Comparison of ENCODE assay signal across 22 cellular contexts in the genomic region with DNA sequence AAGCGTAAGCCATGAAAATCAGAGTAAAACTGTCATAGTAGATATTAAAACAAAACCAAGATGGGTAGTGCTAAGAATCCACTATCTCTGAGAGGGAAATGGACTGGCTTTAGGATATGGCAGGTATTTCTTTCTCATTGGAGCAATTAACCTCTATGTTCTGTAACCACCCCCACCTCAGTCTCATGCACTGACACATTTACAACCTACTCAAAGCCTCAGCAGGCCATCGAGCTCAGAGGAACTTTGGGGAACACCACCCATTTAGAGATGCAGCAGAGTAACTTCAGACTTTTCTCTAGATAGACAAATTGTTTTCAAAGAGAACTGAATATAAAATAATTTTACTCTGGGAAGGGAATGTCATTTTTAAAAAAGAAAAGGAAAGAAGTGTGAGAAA.
A peak's percentile ranks its signal among the peaks of the same experiment; 100 is the strongest.
DNase-seq lines count a peak whose midpoint lies in the region; ATAC-seq, FAIRE-seq and TF ChIP-seq lines count a peak whose summit lies in the region.
"Had no signal": no experiment of that assay in that cellular context is flagged by ENCODE, and none has a peak within 500 bp of the region (broad histone marks: within the 10 kb centered on the region; RNA-seq: fewer than 3 reads in every experiment).

No MANE protein-coding gene starts in this region.

- no peak for TF ChIP-seq RAD21 in H1 (IDR thresholded peaks at IDR 0.05 in 1 of 2, conservative IDR thresholded peaks at IDR 0.05 in 1 of 2; ENCODE audit: low read depth in 2 of 2, low read length in 2 of 2)

- in situ Hi-C loops in ACHN (cut with HindIII; ENCODE audit: low pct_ligation_motif_present, low pct_unique_long_range_greater_than_20kb, low sequenced_read_pairs) = no loop called here

- H4K91ac ChIP-seq in H1 (replicated peaks; ENCODE audit: insufficient read length, low read length) (no peak overlapping the region), neuronal stem cell (ENCODE audit: low read depth, low read length, poor library complexity) (no peak overlapping the region)

- H2BK12ac ChIP-seq in H1 (ENCODE audit: low read depth, low read length) (no peak overlapping the region), neuronal stem cell (ENCODE audit: low read length) (no peak overlapping the region)

- H3K79me1 ChIP-seq in H1 (ENCODE audit: low read depth, low read length) (no peaks in the 10 kb centered on the region), neuronal stem cell (ENCODE audit: low read depth, low read length) (no peaks in the 10 kb centered on the region)

- H3K56ac ChIP-seq in H1 (replicated peaks; ENCODE audit: insufficient read length, low read depth, low read length) = no peak overlapping the region

- H4K20me1 ChIP-seq in Loucy (ENCODE audit: insufficient read depth, low read length, poor library complexity, severe bottlenecking) (no peaks in the 10 kb centered on the region), H1 (replicated peaks in 1 of 2; ENCODE audit: control insufficient read depth in 1 of 2, insufficient read depth in 2 of 2, low read length in 2 of 2) (no peaks in the 10 kb centered on the region)

- H3K27ac ChIP-seq in H1 (ENCODE audit: low read depth, low read length) (no peak overlapping the region), neuronal stem cell (replicated peaks; ENCODE audit: low read length) (no peak overlapping the region)
- H3K27ac ChIP-seq: A549, GM23248 had no signal

- no peaks in the 10 kb centered on the region for H3K79me2 ChIP-seq in Loucy (ENCODE audit: insufficient read depth, low read length)
- no peaks in the 10 kb centered on the region for H3K79me2 ChIP-seq in H1 (ENCODE audit: control insufficient read depth in 1 of 2, insufficient read depth in 2 of 2, low read length in 2 of 2)

- no peak overlapping the region for H3K4me2 ChIP-seq in Loucy (ENCODE audit: low read depth, low read length, poor library complexity, severe bottlenecking)
- H3K4me2 ChIP-seq in H1 (ENCODE audit: insufficient read depth in 1 of 2, low read depth in 2 of 2, low read length in 2 of 2) = 0 out of 4 replicates have a peak overlapping the region, but pooled peaks of 1 of the 2 experiments have one; percentile 31
- no peak overlapping the region for H3K4me2 ChIP-seq in neuronal stem cell (ENCODE audit: insufficient read depth, low read length, poor library complexity, severe bottlenecking)
- H3K4me2 ChIP-seq: A549 had no signal

- H3K9ac ChIP-seq in Loucy (ENCODE audit: low read depth, low read length, poor library complexity, severe bottlenecking) = no peak overlapping the region
- H3K9ac ChIP-seq in H1 (replicated peaks in 1 of 4; ENCODE audit: extremely low read depth in 1 of 4, low read depth in 3 of 4, low read length in 3 of 4) = no peak overlapping the region
- H3K9ac ChIP-seq in neuronal stem cell (ENCODE audit: low read depth, low read length, poor library complexity) = no peak overlapping the region
- H3K9ac ChIP-seq: GM23248 had no signal

- no peaks in the 10 kb centered on the region for H3K27me3 ChIP-seq in Loucy (ENCODE audit: insufficient read depth, low read length, poor library complexity, severe bottlenecking)
- H3K27me3 ChIP-seq in H1 (replicated peaks in 1 of 4; ENCODE audit: control insufficient read depth in 3 of 4, extremely low read depth in 1 of 4, insufficient read depth in 3 of 4, low read length in 3 of 4) = no peaks in the 10 kb centered on the region
- H3K27me3 ChIP-seq in neuronal stem cell (ENCODE audit: control insufficient read depth in 3 of 3, insufficient read depth in 3 of 3, low read depth in 1 of 3, low read length in 3 of 3) = no peaks in the 10 kb centered on the region

- ATAC-seq in HG03457 (IDR thresholded peaks at IDR 0.05; ENCODE audit: unreplicated experiment) = no peak
- no peak for ATAC-seq in stimulated activated memory B cell treated with anti-CD40 and anti-IgM and Interleukin-4, amounts not matched to agents 10 μg/mL and 1 μg/mL and 100 μg/mL, for 72 hours
- ATAC-seq: A549, GM12878 had no signal

- H3K36me3 ChIP-seq in Loucy (ENCODE audit: insufficient read depth, low read length) = no peaks in the 10 kb centered on the region
- H3K36me3 ChIP-seq in H1 (ENCODE audit: control insufficient read depth in 2 of 4, insufficient read depth in 4 of 4, low read length in 3 of 4) = no peaks in the 10 kb centered on the region
- no peaks in the 10 kb centered on the region for H3K36me3 ChIP-seq in neuronal stem cell (replicated peaks in 1 of 2; ENCODE audit: control insufficient read depth in 2 of 2, insufficient read depth in 2 of 2, low read length in 2 of 2)
- H3K36me3 ChIP-seq: HAP-1 had no signal

- H3K36me3 Mint-ChIP-seq in stimulated activated memory B cell treated with anti-CD40 and anti-IgM and Interleukin-4, amounts not matched to agents 10 μg/mL and 1 μg/mL and 100 μg/mL, for 72 hours = no peaks in the 10 kb centered on the region
- H3K36me3 Mint-ChIP-seq: CD4-positive, alpha-beta memory T cell had no signal

- no peak overlapping the region for H4K5ac ChIP-seq in H1 (ENCODE audit: insufficient read length, low read depth, low read length)

- H2BK5ac ChIP-seq in H1 (ENCODE audit: low read depth, low read length) (no peak overlapping the region), neuronal stem cell (ENCODE audit: low read length) (no peak overlapping the region)

- no peaks in the 10 kb centered on the region for H3K9me3 Mint-ChIP-seq in stimulated activated memory B cell treated with anti-CD40 and anti-IgM and Interleukin-4, amounts not matched to agents 10 μg/mL and 1 μg/mL and 100 μg/mL, for 72 hours

- POLR2A ChIA-PET in H1 (lab: Charles Lee; ENCODE audit: partially characterized antibody) = no interaction called here

- H3K4me3 ChIP-seq in Loucy (ENCODE audit: low read length, poor library complexity, severe bottlenecking) (no peak overlapping the region), H1 (ENCODE audit: extremely low read depth in 1 of 4, insufficient read depth in 2 of 4, low read depth in 3 of 4, low read length in 4 of 4) (no peak overlapping the region), neuronal stem cell (ENCODE audit: low read length in 2 of 2) (no peak overlapping the region)
- H3K4me3 ChIP-seq: A549, GM12878, GM23248, HAP-1 had no signal

- H3K9me2 ChIP-seq in Loucy (replicated peaks; ENCODE audit: low read depth, low read length) = no peaks in the 10 kb centered on the region

- H2BK15ac ChIP-seq in H1 (ENCODE audit: low read length) = no peak overlapping the region
- no peak overlapping the region for H2BK15ac ChIP-seq in neuronal stem cell (ENCODE audit: low read length)

- H3K23ac ChIP-seq in H1 (ENCODE audit: insufficient read length) = no peak overlapping the region
- H3K23ac ChIP-seq in neuronal stem cell (ENCODE audit: low read depth, low read length, poor library complexity) = no peak overlapping the region

- H3K4ac ChIP-seq in H1 (replicated peaks; ENCODE audit: insufficient read length, low read depth, low read length) (no peak overlapping the region), neuronal stem cell (ENCODE audit: low read length) (no peak overlapping the region)

- H3K18ac ChIP-seq in H1 (ENCODE audit: extremely low read depth, low read length) = no peak overlapping the region; the same call in 1 of the 2 replicates
- H3K18ac ChIP-seq in neuronal stem cell (ENCODE audit: low read length) = no peak overlapping the region

- H3K4me1 ChIP-seq in Loucy (ENCODE audit: insufficient read depth, low read length, poor library complexity, severe bottlenecking) (peaks cover 13% of the 10 kb centered on the region), H1 (replicated peaks in 1 of 4; ENCODE audit: control insufficient read depth in 3 of 4, insufficient read depth in 4 of 4, low read length in 3 of 4) (peaks cover 0 to 7% (median 4%) of the 10 kb centered on the region in 4 experiments; a peak in 5 of 7 replicates), neuronal stem cell (ENCODE audit: control insufficient read depth in 2 of 2, insufficient read depth in 1 of 2, low read depth in 1 of 2, low read length in 2 of 2) (peaks cover 0 to 2% of the 10 kb centered on the region in 2 donors)
- H3K4me1 ChIP-seq: A549, HAP-1 had no signal

- no peak for DNase-seq in H1 (ENCODE audit: low read depth in 1 of 2, low spot score in 2 of 2)
- DNase-seq in iPS-NIHi7 (ENCODE audit: extremely low spot score) = peak; percentile 15
- no peak for DNase-seq in neuronal stem cell (ENCODE audit: low spot score)
- no peak for DNase-seq in ACHN
- DNase-seq: 8988T; C1 segment of cervical spinal cord; Calu3; CD4-positive, alpha-beta memory T cell; COR-L47; DMS79; EL; GDM1; GM23248; HFFc6 had no signal

- H3K23me2 ChIP-seq in H1 (ENCODE audit: low read depth, low read length) = 0 out of 2 replicates have a peak, but pooled peaks cover 2% of the 10 kb centered on the region

- no peak for TF ChIP-seq POLR2A in H1 (IDR thresholded peaks at IDR 0.05; ENCODE audit: control extremely low read depth in 1 of 2, low read depth in 2 of 2, low read length in 2 of 2)

- no peaks in the 10 kb centered on the region for H3K27me3 Mint-ChIP-seq in stimulated activated memory B cell treated with anti-CD40 and anti-IgM and Interleukin-4, amounts not matched to agents 10 μg/mL and 1 μg/mL and 100 μg/mL, for 72 hours
- H3K27me3 Mint-ChIP-seq: CD4-positive, alpha-beta memory T cell had no signal

- H2AK5ac ChIP-seq in H1 (ENCODE audit: low read depth, low read length) (no peak overlapping the region), neuronal stem cell (ENCODE audit: low read depth, low read length) (no peak overlapping the region)

- no peaks in the 10 kb centered on the region for H3F3A ChIP-seq in Loucy (ENCODE audit: low read depth)

- H2BK20ac ChIP-seq in H1 (ENCODE audit: low read length) = 0 out of 2 replicates have a peak overlapping the region, but pooled peaks have one; percentile 9

- H2AFZ ChIP-seq in Loucy (ENCODE audit: low read length) (0 out of 2 replicates have a peak overlapping the region, but pooled peaks have one; percentile 2), H1 (ENCODE audit: low read length) (0 out of 2 replicates have a peak overlapping the region, but pooled peaks have one; percentile 8), neuronal stem cell (ENCODE audit: low read length) (peak overlapping the region; percentile 51)
- H2AFZ ChIP-seq: GM23248 had no signal

- TF ChIP-seq EP300 in H1 (IDR thresholded peaks at IDR 0.05; ENCODE audit: borderline replicate concordance in 1 of 2, low read depth in 2 of 2, low read length in 2 of 2) = no peak

- TF ChIP-seq CTCF in Loucy (conservative IDR thresholded peaks at IDR 0.05; ENCODE audit: low read length) (no peak), H1 (IDR thresholded peaks at IDR 0.05; ENCODE audit: control extremely low read depth in 1 of 3, insufficient read depth in 1 of 3, low read depth in 1 of 3, low read length in 3 of 3) (no peak)

- H2BK120ac ChIP-seq in H1 (replicated peaks; ENCODE audit: low read depth, low read length) = no peak overlapping the region
- H2BK120ac ChIP-seq in neuronal stem cell (ENCODE audit: low read depth, low read length) = no peak overlapping the region

- H3K27ac Mint-ChIP-seq in stimulated activated memory B cell treated with anti-CD40 and anti-IgM and Interleukin-4, amounts not matched to agents 10 μg/mL and 1 μg/mL and 100 μg/mL, for 72 hours = no peak overlapping the region
- H3K27ac Mint-ChIP-seq: CD4-positive, alpha-beta memory T cell; HFFc6 had no signal

- no peak for FAIRE-seq in H1 (lab: Jason Lieb, UNC)
- FAIRE-seq: A549, GM12878, GM19239, H54 had no signal

- H4K8ac ChIP-seq in H1 (ENCODE audit: extremely low read depth, insufficient read depth, low read length) (no peak overlapping the region), neuronal stem cell (ENCODE audit: low read depth, low read length) (no peak overlapping the region)

- CTCF ChIA-PET in H1 (lab: Charles Lee; ENCODE audit: partially characterized antibody) = no interaction called here

- H3K9me3 ChIP-seq in Loucy (ENCODE audit: insufficient read depth, low read depth, low read length) (no peaks in the 10 kb centered on the region), H1 (ENCODE audit: insufficient read depth in 2 of 2, low read depth in 1 of 2, low read length in 1 of 2) (no peaks in the 10 kb centered on the region), neuronal stem cell (replicated peaks in 1 of 2; ENCODE audit: control insufficient read depth in 2 of 2, insufficient read depth in 1 of 2, low read depth in 1 of 2, low read length in 2 of 2) (no peaks in the 10 kb centered on the region)
- H3K9me3 ChIP-seq: HAP-1 had no signal

- no peak overlapping the region for H3K4me3 Mint-ChIP-seq in stimulated activated memory B cell treated with anti-CD40 and anti-IgM and Interleukin-4, amounts not matched to agents 10 μg/mL and 1 μg/mL and 100 μg/mL, for 72 hours
- H3K4me3 Mint-ChIP-seq: CD4-positive, alpha-beta memory T cell; HFFc6 had no signal

- no peaks in the 10 kb centered on the region for H3K4me1 Mint-ChIP-seq in stimulated activated memory B cell treated with anti-CD40 and anti-IgM and Interleukin-4, amounts not matched to agents 10 μg/mL and 1 μg/mL and 100 μg/mL, for 72 hours
- H3K4me1 Mint-ChIP-seq: CD4-positive, alpha-beta memory T cell had no signal

- H3K14ac ChIP-seq in H1 (ENCODE audit: insufficient read length) (no peak overlapping the region), neuronal stem cell (ENCODE audit: low read length) (no peak overlapping the region)

- WGBS in H1 (ENCODE audit: extremely low coverage in 1 of 2, insufficient coverage in 1 of 2, insufficient read length in 1 of 2, insufficient replicate concordance in 2 of 2, low coverage in 1 of 2, low lambda C conversion rate in 2 of 2, missing lambda C conversion rate in 1 of 2), 2 experiments = 91% methylated on average over 2 of the region's 2 CpGs; no CpG with 5 or more reads in 1 of the 2 experiments
- no CpG with 5 or more reads among the region's 2 CpGs for WGBS in neuronal stem cell (ENCODE audit: extremely low coverage in 2 of 2, insufficient read length in 2 of 2, insufficient replicate concordance in 1 of 2), 2 donors
